Comparison of ENCODE assay signal across 9 cellular contexts in genomic region chr10:67770537-67770936, GRCh38.
A peak's percentile ranks its signal among the peaks of the same experiment; 100 is the strongest.
DNase-seq lines count a peak whose midpoint lies in the region; ATAC-seq, FAIRE-seq and TF ChIP-seq lines count a peak whose summit lies in the region.
"Had no signal": no experiment of that assay in that cellular context is flagged by ENCODE, and none has a peak within 500 bp of the region (broad histone marks: within the 10 kb centered on the region; RNA-seq: fewer than 3 reads in every experiment).

No MANE protein-coding gene starts in this region.

- peak overlapping the region; percentile 60 for H3K27ac ChIP-seq in DOHH2 (ENCODE audit: low read depth, low read length)
- no peak overlapping the region for H3K27ac ChIP-seq in small intestine (ENCODE audit: low read depth in 1 of 2, low read length in 1 of 2)
- no peak overlapping the region for H3K27ac ChIP-seq in PC-9
- no peak overlapping the region for H3K27ac ChIP-seq in psoas muscle

- H3F3A ChIP-seq in DOHH2 (ENCODE audit: control insufficient read depth, insufficient read depth) (peaks cover 5% of the 10 kb centered on the region; the same call in 1 of the 2 replicates), PC-9 (ENCODE audit: insufficient read depth, low read depth) (no peaks in the 10 kb centered on the region)

- intact Hi-C loops in PC-9 (cut with micrococcal nuclease; ENCODE audit: unreplicated experiment) = loop anchor here (10.0 kb wide), 1 partner anchor 246 kb away; no protein-coding TSS in a partner anchor
- intact Hi-C loops in psoas muscle (cut with DNase I) = no loop called here

- ATAC-seq in GM19372 (IDR thresholded peaks at IDR 0.05; ENCODE audit: low read depth, unreplicated experiment) (peak; percentile 61), HG02870 (IDR thresholded peaks at IDR 0.05; ENCODE audit: unreplicated experiment) (peak; percentile 65), psoas muscle (no peak)

- no peaks in the 10 kb centered on the region for H3K9me3 ChIP-seq in DOHH2 (ENCODE audit: control insufficient read depth, insufficient read depth, low read length)
- no peaks in the 10 kb centered on the region for H3K9me3 ChIP-seq in small intestine (ENCODE audit: control insufficient read depth, low read depth)
- H3K9me3 ChIP-seq in PC-9 (ENCODE audit: insufficient read depth, low read depth) = no peaks in the 10 kb centered on the region
- no peaks in the 10 kb centered on the region for H3K9me3 ChIP-seq in psoas muscle

- peak overlapping the region in 2 of 3 donors; percentile 77 to 90 for H3K27ac Mint-ChIP-seq in IgD-negative memory B cell

- no peaks in the 10 kb centered on the region for H3K79me2 ChIP-seq in DOHH2 (ENCODE audit: control insufficient read depth, low read length)
- H3K79me2 ChIP-seq in PC-9 (ENCODE audit: low read depth) = no peaks in the 10 kb centered on the region

- 0 out of 2 replicates have a peak, but pooled peaks cover 3% of the 10 kb centered on the region for H3K36me3 ChIP-seq in DOHH2 (ENCODE audit: control insufficient read depth, low read length)
- H3K36me3 ChIP-seq in small intestine (ENCODE audit: control insufficient read depth in 2 of 2, insufficient read depth in 2 of 2, low read length in 2 of 2) = no peaks in the 10 kb centered on the region
- H3K36me3 ChIP-seq in PC-9 (ENCODE audit: low read depth) = no peaks in the 10 kb centered on the region
- no peaks in the 10 kb centered on the region for H3K36me3 ChIP-seq in psoas muscle (ENCODE audit: insufficient read depth in 1 of 2, low read depth in 1 of 2)

- POLR2A ChIA-PET in PC-9 (lab: Charles Lee; ENCODE audit: unreplicated experiment) = no interaction called here

- CTCF ChIA-PET in PC-9 (lab: Charles Lee) = no interaction called here

- no TSS peak for BruUV-seq in PC-9 (replicated peaks; lab: Mats Ljungman, UMichigan)

- H3K4me2 ChIP-seq in DOHH2 (ENCODE audit: low read length) (peak overlapping the region; percentile 47), PC-9 (no peak overlapping the region)

- H3K27me3 ChIP-seq in DOHH2 (ENCODE audit: control insufficient read depth, low read length) = no peaks in the 10 kb centered on the region
- H3K27me3 ChIP-seq in small intestine (ENCODE audit: control insufficient read depth in 2 of 2, insufficient read depth in 2 of 2, low read length in 2 of 2) = no peaks in the 10 kb centered on the region
- no peaks in the 10 kb centered on the region for H3K27me3 ChIP-seq in PC-9 (ENCODE audit: insufficient read depth, low read depth)
- H3K27me3 ChIP-seq in psoas muscle (ENCODE audit: insufficient read depth in 3 of 3, low read length in 2 of 3) = no peaks in the 10 kb centered on the region

- DNase-seq in small intestine (no peak), PC-9 (no peak), NCI-H146 (lab: John Stamatoyannopoulos, UW) (no peak), psoas muscle (no peak)
- DNase-seq: T1000 had no signal

- H3K9me2 ChIP-seq in DOHH2 (replicated peaks; ENCODE audit: control insufficient read depth, low read length) (no peaks in the 10 kb centered on the region), PC-9 (ENCODE audit: insufficient read depth) (no peaks in the 10 kb centered on the region)

- TF ChIP-seq CTCF in DOHH2 (IDR thresholded peaks at IDR 0.05; ENCODE audit: low read depth, low read length, poor library complexity, severe bottlenecking) (no peak), PC-9 (conservative IDR thresholded peaks at IDR 0.05) (no peak), psoas muscle (IDR thresholded peaks at IDR 0.05) (no peak)

- H2AFZ ChIP-seq in PC-9 = no peak overlapping the region

- H3K36me3 Mint-ChIP-seq in IgD-negative memory B cell = no peaks in the 10 kb centered on the region

- H3K4me3 ChIP-seq in DOHH2 (ENCODE audit: low read length) = peak overlapping the region; percentile 24
- no peak overlapping the region for H3K4me3 ChIP-seq in small intestine (ENCODE audit: low read depth in 1 of 2, low read length in 2 of 2)
- H3K4me3 ChIP-seq in PC-9 = no peak overlapping the region
- H3K4me3 ChIP-seq in psoas muscle = no peak overlapping the region

- H3K9me3 Mint-ChIP-seq in IgD-negative memory B cell = no peaks in the 10 kb centered on the region

- H3K27me3 Mint-ChIP-seq in IgD-negative memory B cell = no peaks in the 10 kb centered on the region

- peaks cover 24 to 30% (median 25%) of the 10 kb centered on the region in 3 donors for H3K4me1 Mint-ChIP-seq in IgD-negative memory B cell

- no peak for FAIRE-seq in small intestine (lab: Jason Lieb, UNC)

- no peaks in the 10 kb centered on the region for H4K20me1 ChIP-seq in DOHH2 (ENCODE audit: control insufficient read depth, insufficient read depth, low read depth, low read length)
- no peaks in the 10 kb centered on the region for H4K20me1 ChIP-seq in PC-9 (ENCODE audit: insufficient read depth)

- H3K4me1 ChIP-seq in DOHH2 (ENCODE audit: control insufficient read depth, low read length) (peaks cover 55% of the 10 kb centered on the region), small intestine (ENCODE audit: control insufficient read depth in 2 of 2, insufficient read depth in 1 of 2, low read depth in 1 of 2, low read length in 1 of 2) (no peaks in the 10 kb centered on the region), PC-9 (replicated peaks; ENCODE audit: insufficient read depth) (no peaks in the 10 kb centered on the region), psoas muscle (no peaks in the 10 kb centered on the region)

- peak overlapping the region in 2 of 4 donors; percentile 49 to 54 for H3K4me3 Mint-ChIP-seq in IgD-negative memory B cell

Comparison
In these comparisons a context has a peak if more than half of its experiments do, and no peak if none do; other contexts are left out.
1. ATAC-seq: peak in GM19372 (single experiment) and HG02870 (single experiment); none in psoas muscle (0 of 4).